Comparison of ENCODE assay signal across 16 cellular contexts in genomic region chr17:56023851-56024250, GRCh38.
DNase-seq lines count a peak whose midpoint lies in the region; ATAC-seq lines count a peak whose summit lies in the region.
"Had no signal": no experiment of that assay in that cellular context is flagged by ENCODE, and none has a peak within 500 bp of the region (broad histone marks: within the 10 kb centered on the region; RNA-seq: fewer than 3 reads in every experiment).

No MANE protein-coding gene starts in this region.

- CTCF ChIA-PET in activated naive CD4-positive, alpha-beta T cell treated with anti-CD3 and anti-CD28 coated beads, Interleukin-2, amount 10 ng/mL, durations not matched to agents 7 days and 5 days (lab: Charles Lee) = no interaction called here

- peak in 1 of 2 donors; percentile 16 for DNase-seq in activated naive CD4-positive, alpha-beta T cell treated with anti-CD3 and anti-CD28 coated beads, Interleukin-2, amount 50 U/mL, for 72 hours (ENCODE audit: low spot score in 2 of 2)
- no peak for DNase-seq in activated naive CD4-positive, alpha-beta T cell treated with anti-CD3 and anti-CD28 coated beads, Interleukin-2, amount 10 ng/mL, durations not matched to agents 7 days and 5 days
- DNase-seq in AML-193 (lab: John Stamatoyannopoulos, UW) (no peak), NCI-H1092 treated with DMSO at 0.1 percent for 48 hours (lab: John Stamatoyannopoulos, UW) (no peak), KG1 (lab: John Stamatoyannopoulos, UW) (no peak)
- DNase-seq: ACHN, COR-L47, DMS153, GM23248, NCI-H1092, NCI-H2081 treated with DMSO at 0.1 percent for 48 hours, NCI-H510A treated with DMSO at 0.1 percent for 48 hours had no signal

- H3K4me3 Mint-ChIP-seq in activated naive CD4-positive, alpha-beta T cell treated with anti-CD3 and anti-CD28 coated beads, Interleukin-2, amount 10 ng/mL, durations not matched to agents 7 days and 5 days = no peak overlapping the region
- no peak overlapping the region for H3K4me3 Mint-ChIP-seq in activated T-helper 17 cell treated with anti-CD3 and anti-CD28 coated beads, Interleukin-2, amount 50 U/mL, for 72 hours

- H3K4me1 Mint-ChIP-seq in activated naive CD4-positive, alpha-beta T cell treated with anti-CD3 and anti-CD28 coated beads, Interleukin-2, amount 10 ng/mL, durations not matched to agents 7 days and 5 days = no peaks in the 10 kb centered on the region
- no peaks in the 10 kb centered on the region for H3K4me1 Mint-ChIP-seq in activated T-helper 17 cell treated with anti-CD3 and anti-CD28 coated beads, Interleukin-2, amount 50 U/mL, for 72 hours

- H3K27me3 Mint-ChIP-seq in activated naive CD4-positive, alpha-beta T cell treated with anti-CD3 and anti-CD28 coated beads, Interleukin-2, amount 10 ng/mL, durations not matched to agents 7 days and 5 days = no peaks in the 10 kb centered on the region
- H3K27me3 Mint-ChIP-seq in activated T-helper 17 cell treated with anti-CD3 and anti-CD28 coated beads, Interleukin-2, amount 50 U/mL, for 72 hours = peaks cover 4% of the 10 kb centered on the region

- ATAC-seq in activated naive CD4-positive, alpha-beta T cell treated with anti-CD3 and anti-CD28 coated beads, Interleukin-2, amount 50 U/mL, for 72 hours = peak; percentile 69 to 72
- ATAC-seq in GM21447 (IDR thresholded peaks at IDR 0.05; ENCODE audit: unreplicated experiment) = peak; percentile 55
- peak; percentile 49 for ATAC-seq in activated T-helper 17 cell treated with anti-CD3 and anti-CD28 coated beads, Interleukin-2, amount 50 U/mL, for 72 hours (replicated peaks)
- ATAC-seq: HepG2, Panc1 had no signal

- peaks cover 0 to 7% of the 10 kb centered on the region in 2 donors for H3K36me3 Mint-ChIP-seq in activated naive CD4-positive, alpha-beta T cell treated with anti-CD3 and anti-CD28 coated beads, Interleukin-2, amount 50 U/mL, for 72 hours
- no peaks in the 10 kb centered on the region for H3K36me3 Mint-ChIP-seq in activated naive CD4-positive, alpha-beta T cell treated with anti-CD3 and anti-CD28 coated beads, Interleukin-2, amount 10 ng/mL, durations not matched to agents 7 days and 5 days
- H3K36me3 Mint-ChIP-seq in activated T-helper 17 cell treated with anti-CD3 and anti-CD28 coated beads, Interleukin-2, amount 50 U/mL, for 72 hours (ENCODE audit: low read depth) = no peaks in the 10 kb centered on the region

- H3K9me3 Mint-ChIP-seq in activated naive CD4-positive, alpha-beta T cell treated with anti-CD3 and anti-CD28 coated beads, Interleukin-2, amount 50 U/mL, for 72 hours = peaks cover 0 to 3% of the 10 kb centered on the region in 2 donors
- H3K9me3 Mint-ChIP-seq in activated naive CD4-positive, alpha-beta T cell treated with anti-CD3 and anti-CD28 coated beads, Interleukin-2, amount 10 ng/mL, durations not matched to agents 7 days and 5 days = no peaks in the 10 kb centered on the region
- no peaks in the 10 kb centered on the region for H3K9me3 Mint-ChIP-seq in activated T-helper 17 cell treated with anti-CD3 and anti-CD28 coated beads, Interleukin-2, amount 50 U/mL, for 72 hours

- peak overlapping the region in 1 of 2 donors; percentile 92 for H3K27ac Mint-ChIP-seq in activated naive CD4-positive, alpha-beta T cell treated with anti-CD3 and anti-CD28 coated beads, Interleukin-2, amount 50 U/mL, for 72 hours
- H3K27ac Mint-ChIP-seq in activated naive CD4-positive, alpha-beta T cell treated with anti-CD3 and anti-CD28 coated beads, Interleukin-2, amount 10 ng/mL, durations not matched to agents 7 days and 5 days = no peak overlapping the region
- H3K27ac Mint-ChIP-seq in activated T-helper 17 cell treated with anti-CD3 and anti-CD28 coated beads, Interleukin-2, amount 50 U/mL, for 72 hours = no peak overlapping the region
